Comparison of ENCODE assay signal across 20 cellular contexts in genomic region chr15:70831094-70831911, GRCh38. TPM values are rescaled to one million over a fixed set of nuclear protein-coding genes. Genes with fewer than 3 reads are reported as not detected.
A peak's percentile ranks its signal among the peaks of the same experiment; 100 is the strongest.
DNase-seq lines count a peak whose midpoint lies in the region; ATAC-seq, FAIRE-seq and TF ChIP-seq lines count a peak whose summit lies in the region.
"Had no signal": no experiment of that assay in that cellular context is flagged by ENCODE, and none has a peak within 500 bp of the region (broad histone marks: within the 10 kb centered on the region; RNA-seq: fewer than 3 reads in every experiment).

No MANE protein-coding gene starts in this region.

- H3K9me3 Mint-ChIP-seq in neural crest cell (no peaks in the 10 kb centered on the region), neural progenitor cell (no peaks in the 10 kb centered on the region)

- no peak for DNase-seq in A549 (ENCODE audit: low read depth in 1 of 2, low spot score in 1 of 2)
- peak; percentile 10 for DNase-seq in G401 (ENCODE audit: low spot score)
- no peak for DNase-seq in dorsolateral prefrontal cortex
- DNase-seq in neural crest cell (ENCODE audit: low read depth, low spot score) = no peak
- no peak for DNase-seq in midbrain (lab: John Stamatoyannopoulos, UW)
- DNase-seq in MV-4-11 (lab: John Stamatoyannopoulos, UW) = no peak
- DNase-seq in neural progenitor cell (ENCODE audit: low spot score) = no peak
- DNase-seq: CD4-positive, CD25-positive, alpha-beta regulatory T cell; NCI-H1694; NCI-H2081; NCI-H446 treated with DMSO at 0.1 percent for 48 hours; NCI-H526 treated with DMSO at 0.1 percent for 48 hours had no signal

- no peaks in the 10 kb centered on the region for H4K20me1 ChIP-seq in neural progenitor cell (ENCODE audit: low read depth)

- 81% methylated on average over 6 of the region's 6 CpGs for WGBS in A549 (ENCODE audit: missing lambda C conversion rate)

- H3K27me3 ChIP-seq in dorsolateral prefrontal cortex (no peaks in the 10 kb centered on the region), neural progenitor cell (no peaks in the 10 kb centered on the region)
- H3K27me3 ChIP-seq: SJSA1 had no signal

- ATAC-seq in A549 (no peak), GM18868 (IDR thresholded peaks at IDR 0.05; ENCODE audit: unreplicated experiment) (no peak)
- ATAC-seq: HCT116, Right ventricle myocardium inferior had no signal

- H3K4me1 ChIP-seq in A549 (peaks cover 47% of the 10 kb centered on the region), neural progenitor cell (no peaks in the 10 kb centered on the region)

- H3K4me1 Mint-ChIP-seq in neural crest cell (peaks cover 5% of the 10 kb centered on the region), neural progenitor cell (no peaks in the 10 kb centered on the region)
- H3K4me1 Mint-ChIP-seq: CD4-positive, CD25-positive, alpha-beta regulatory T cell had no signal

- H3K27me3 Mint-ChIP-seq in neural crest cell (ENCODE audit: low read depth) (no peaks in the 10 kb centered on the region), neural progenitor cell (ENCODE audit: insufficient read depth, low read depth) (peaks cover 2% of the 10 kb centered on the region)

- POLR2A ChIA-PET in A549 (lab: Yijun Ruan, JAX) = no interaction called here

- no peak for TF ChIP-seq RAD21 in A549 (conservative IDR thresholded peaks at IDR 0.05 in 1 of 2, IDR thresholded peaks at IDR 0.05 in 1 of 2)

- no peaks in the 10 kb centered on the region for H3F3A ChIP-seq in neural progenitor cell (ENCODE audit: low read depth)

- H3K27ac Mint-ChIP-seq in neural crest cell (ENCODE audit: unreplicated experiment) (peak overlapping the region; percentile 35), neural progenitor cell (no peak overlapping the region)
- H3K27ac Mint-ChIP-seq: CD4-positive, CD25-positive, alpha-beta regulatory T cell had no signal

- H3K4me3 ChIP-seq in A549 (no peak overlapping the region), dorsolateral prefrontal cortex (no peak overlapping the region), neural progenitor cell (no peak overlapping the region)
- H3K4me3 ChIP-seq: SJSA1 had no signal

- intact Hi-C loops in dorsolateral prefrontal cortex (cut with DNase I) = no loop called here

- H2AFZ ChIP-seq in neural progenitor cell (replicated peaks) = no peak overlapping the region

- CTCF ChIA-PET in A549 (lab: Yijun Ruan, JAX) = interaction anchor here (1.4 to 20.5 kb wide), 7 partner anchors 9 to 41 kb away, joined by 3 to 331 read pairs (median 13); partner anchors contain the start of gene LARP6

- H3K4me2 ChIP-seq in A549 (0 out of 3 replicates have a peak overlapping the region, but pooled peaks have one; percentile 2), neural progenitor cell (no peak overlapping the region)
- H3K4me2 ChIP-seq: KMS-11 had no signal

- in situ Hi-C loops in G401 (cut with HindIII; ENCODE audit: low sequenced_read_pairs) = no loop called here

- TF ChIP-seq CTCF in A549 (IDR thresholded peaks at IDR 0.05) (no peak), dorsolateral prefrontal cortex (IDR thresholded peaks at IDR 0.05 in 54 of 56, conservative IDR thresholded peaks at IDR 0.05 in 2 of 56; ENCODE audit: low read depth in 1 of 56, partially characterized antibody in 56 of 56) (no peak), neural crest cell (conservative IDR thresholded peaks at IDR 0.05) (no peak), neural progenitor cell (IDR thresholded peaks at IDR 0.05) (no peak)

- no peak overlapping the region for H3K9ac ChIP-seq in neural progenitor cell
- H3K9ac ChIP-seq: KMS-11 had no signal

- H3K4me3 Mint-ChIP-seq in neural crest cell (no peak overlapping the region), neural progenitor cell (no peak overlapping the region)
- H3K4me3 Mint-ChIP-seq: CD4-positive, CD25-positive, alpha-beta regulatory T cell had no signal

- TF ChIP-seq POLR2A in A549 (IDR thresholded peaks at IDR 0.05; ENCODE audit: low read length) = no peak

- no peak for FAIRE-seq in A549 (lab: Jason Lieb, UNC)
- FAIRE-seq: GM12891, GM19239, H1 had no signal

- no peaks in the 10 kb centered on the region for H3K79me2 ChIP-seq in neural progenitor cell (ENCODE audit: low read depth)

- peaks cover 3% of the 10 kb centered on the region for H3K36me3 ChIP-seq in neural progenitor cell

- H3K9me3 ChIP-seq in A549 = no peaks in the 10 kb centered on the region
- H3K9me3 ChIP-seq in neural progenitor cell (ENCODE audit: low read depth) = no peaks in the 10 kb centered on the region
- H3K9me3 ChIP-seq: SJSA1 had no signal

- H3K27ac ChIP-seq in A549 = 0 out of 6 replicates have a peak overlapping the region, but pooled peaks of 1 of the 2 experiments have one; percentile 15
- peak overlapping the region in 36 of 59 donors; percentile 0 to 90 (median 40) for H3K27ac ChIP-seq in dorsolateral prefrontal cortex
- no peak overlapping the region for H3K27ac ChIP-seq in neural progenitor cell
- H3K27ac ChIP-seq: KMS-11, SJSA1 had no signal

- no peak for TF ChIP-seq EP300 in A549 (IDR thresholded peaks at IDR 0.05)

- peaks cover 21% of the 10 kb centered on the region for H3K36me3 Mint-ChIP-seq in neural crest cell (ENCODE audit: low read depth)
- H3K36me3 Mint-ChIP-seq in neural progenitor cell = peaks cover 29% of the 10 kb centered on the region
- H3K36me3 Mint-ChIP-seq: CD4-positive, CD25-positive, alpha-beta regulatory T cell had no signal

TF ChIP-seq in A549, 52 proteins besides CTCF, POLR2A, EP300 and RAD21:
- TF ChIP-seq HDAC2 (IDR thresholded peaks at IDR 0.05) (no peak), NPAS2 (CRISPR knock-in tag; IDR thresholded peaks at IDR 0.05; ENCODE audit: borderline replicate concordance) (no peak)

RNA-seq across cellular contexts. Expression of gene LARP6, which starts 22.7 kb away (rescaled TPM):
- polyA plus RNA-seq in A549 (2011; rRNA removed) = 120 and 158 TPM in 2 replicates
- polyA plus RNA-seq in A549 (2012; cell fraction: cytosol; rRNA removed) = 81.8 and 94.9 TPM in 2 replicates
- 31.4 and 55.5 TPM in 2 replicates for polyA plus RNA-seq in A549 (2012; cell fraction: nucleus; rRNA removed)
- 47.3 to 64.3 TPM (median 57.2 TPM) in 3 replicates for polyA plus RNA-seq in A549 (2017; fragmentation: RNase III; extraction: RNeasy Plus Mini Kit Qiagen cat#74134 plus additional on column Dnase treatment)
- 72.1 and 73.2 TPM in 2 replicates for polyA minus RNA-seq in A549 (2011; rRNA and poly(A)+ RNA removed)
- 84.9 and 97.7 TPM in 2 replicates for total RNA-seq in G401 (2014; rRNA removed; shearing (Covaris generic))
- total RNA-seq in dorsolateral prefrontal cortex = 100 to 1,000 TPM in 29 of 120 experiments, 10 to 100 TPM in 91; 31.8 to 211 (median 79.7) TPM
- total RNA-seq in neural crest cell = 18.2 and 20.5 TPM in 2 replicates
- 18.6 and 19.3 TPM in 2 replicates for total RNA-seq in neural progenitor cell (ENCODE audit: low replicate concordance)
- total RNA-seq: CD4-positive, CD25-positive, alpha-beta regulatory T cell had no signal
- polyA plus RNA-seq: CD4-positive, CD25-positive, alpha-beta regulatory T cell had no signal
